Comparison of ENCODE assay signal across 8 cellular contexts in genomic region chr2:31333527-31334183, GRCh38.
A peak's percentile ranks its signal among the peaks of the same experiment; 100 is the strongest.
DNase-seq lines count a peak whose midpoint lies in the region; ATAC-seq lines count a peak whose summit lies in the region.

No MANE protein-coding gene starts in this region.

- DNase-seq in AG20443 (ENCODE audit: low spot score) (peak; percentile 78), NCI-H524 (lab: John Stamatoyannopoulos, UW) (peak; percentile 60 to 94), ecto neural progenitor cell (ENCODE audit: low spot score) (peak; percentile 84), medulla oblongata (ENCODE audit: extremely low spot score) (peak; percentile 85)
- peak; percentile 64 to 73 for DNase-seq in activated CD4-positive, alpha-beta T cell treated with anti-CD3 and anti-CD28 coated beads, Interleukin-2, amount 50 U/mL, for 4 hours
- DNase-seq in stimulated activated CD8-positive, alpha-beta memory T cell treated with anti-CD3 and anti-CD28 coated beads, Interleukin-15, amount 100 ng/mL, for 24 hours (ENCODE audit: low read depth): peak; percentile 40

- ATAC-seq in GM18907 (IDR thresholded peaks at IDR 0.05; ENCODE audit: unreplicated experiment) (peak; percentile 89), HG03280 (IDR thresholded peaks at IDR 0.05; ENCODE audit: unreplicated experiment) (peak; percentile 83)

Comparison
In these comparisons a context has a peak if more than half of its experiments do, and no peak if none do; other contexts are left out.
1. Peak in every context shown above with its lines: DNase-seq and ATAC-seq.